Comparison of ENCODE assay signal across 14 cellular contexts in genomic region chr5:65801332-65801731, GRCh38.
DNase-seq lines count a peak whose midpoint lies in the region; ATAC-seq and TF ChIP-seq lines count a peak whose summit lies in the region.
"Had no signal": no experiment of that assay in that cellular context is flagged by ENCODE, and none has a peak within 500 bp of the region (broad histone marks: within the 10 kb centered on the region; RNA-seq: fewer than 3 reads in every experiment).

No MANE protein-coding gene starts in this region.

- no peak for TF ChIP-seq POLR2A in right lobe of liver (IDR thresholded peaks at IDR 0.05)

- no peaks in the 10 kb centered on the region for H4K20me1 ChIP-seq in osteoblast (ENCODE audit: insufficient read depth, low read length)

- no peak overlapping the region for H2AFZ ChIP-seq in osteoblast (ENCODE audit: low read length)

- H3K4me1 ChIP-seq in osteoblast (ENCODE audit: insufficient read depth, low read length) (peaks cover 23% of the 10 kb centered on the region), right lobe of liver (no peaks in the 10 kb centered on the region)

- ATAC-seq in right lobe of liver (no peak), GM21528 (IDR thresholded peaks at IDR 0.05; ENCODE audit: low FRiP score, unreplicated experiment) (no peak)
- ATAC-seq: activated CD4-positive, CD25-positive, alpha-beta regulatory T cell treated with anti-CD3 and anti-CD28 coated beads, Interleukin-2, amount 50 U/mL, for 24 hours; left cardiac atrium; stimulated activated memory B cell treated with anti-CD40 and anti-IgM and Interleukin-4, amounts not matched to agents 10 μg/mL and 1 μg/mL and 100 μg/mL, for 72 hours had no signal

- WGBS in right lobe of liver (ENCODE audit: insufficient coverage, low coverage, low lambda C conversion rate, missing lambda C conversion rate), result 57% methylated on average over 2 of the region's 2 CpGs

- TF ChIP-seq CTCF in fibroblast of mammary gland (conservative IDR thresholded peaks at IDR 0.05; ENCODE audit: control insufficient read depth, insufficient read depth, low read depth, low read length) (no peak), osteoblast (IDR thresholded peaks at IDR 0.05; ENCODE audit: extremely low read depth, low read depth, low read length) (no peak), GM13977 (IDR thresholded peaks at IDR 0.05; ENCODE audit: extremely low read depth, insufficient read depth, missing control alignments) (no peak), right lobe of liver (IDR thresholded peaks at IDR 0.05) (no peak)

- H3K27ac ChIP-seq in osteoblast (ENCODE audit: low read depth, low read length) (peak overlapping the region; percentile 53), right lobe of liver (no peak overlapping the region)
- H3K27ac ChIP-seq: SK-N-MC had no signal

- H3K27me3 ChIP-seq in osteoblast (ENCODE audit: insufficient read depth, low read length) (no peaks in the 10 kb centered on the region), right lobe of liver (no peaks in the 10 kb centered on the region)

- peaks cover 6% of the 10 kb centered on the region for H3K79me2 ChIP-seq in osteoblast (ENCODE audit: insufficient read depth, low read length)

- intact Hi-C loops in right lobe of liver (cut with DNase I), result no loop called here

- H3K4me3 ChIP-seq in fibroblast of mammary gland (ENCODE audit: control insufficient read depth, low read depth, low read length) (no peak overlapping the region), osteoblast (ENCODE audit: insufficient read depth, low read length) (peak overlapping the region; percentile 13), right lobe of liver (no peak overlapping the region)
- H3K4me3 ChIP-seq: SK-N-MC had no signal

- peak overlapping the region; percentile 37 for H3K4me2 ChIP-seq in osteoblast (ENCODE audit: insufficient read depth, low read length)

- H3K36me3 ChIP-seq in osteoblast (ENCODE audit: insufficient read depth, low read length) (peaks cover 7% of the 10 kb centered on the region), right lobe of liver (no peaks in the 10 kb centered on the region)

- DNase-seq in EL (peak; percentile 76), SK-MEL-5 (ENCODE audit: low read depth, low spot score) (peak; percentile 59), fibroblast of mammary gland (ENCODE audit: low read depth) (peak; percentile 43), osteoblast (ENCODE audit: insufficient read length, low spot score, missing footprints) (peak; percentile 76), SHP77 (lab: John Stamatoyannopoulos, UW) (no peak), GM13977 (ENCODE audit: low spot score) (no peak), right lobe of liver (no peak)
- DNase-seq: GOT3, left cardiac atrium, NCI-H1436 treated with DMSO at 0.1 percent for 48 hours had no signal

- peaks cover 2% of the 10 kb centered on the region for H3K9me3 ChIP-seq in osteoblast (ENCODE audit: low read depth, low read length)
- no peaks in the 10 kb centered on the region for H3K9me3 ChIP-seq in right lobe of liver

- in situ Hi-C loops in SK-MEL-5 (cut with HindIII; ENCODE audit: low pct_unique_long_range_greater_than_20kb, low sequenced_read_pairs), result no loop called here
- in situ Hi-C loops in GM13977 (cut with MboI; ENCODE audit: low pct_unique_long_range_greater_than_20kb, low sequenced_read_pairs, unreplicated experiment), result no loop called here

Comparison
In these comparisons a context has a peak if more than half of its experiments do, and no peak if none do; other contexts are left out.
1. DNase-seq: peak in EL (single experiment), SK-MEL-5 (single experiment), fibroblast of mammary gland (single experiment) and osteoblast (single experiment); none in SHP77 (0 of 2), GM13977 (single experiment) and right lobe of liver (0 of 3).